ENCODE assay signal across 16 cellular contexts in the genomic region with DNA sequence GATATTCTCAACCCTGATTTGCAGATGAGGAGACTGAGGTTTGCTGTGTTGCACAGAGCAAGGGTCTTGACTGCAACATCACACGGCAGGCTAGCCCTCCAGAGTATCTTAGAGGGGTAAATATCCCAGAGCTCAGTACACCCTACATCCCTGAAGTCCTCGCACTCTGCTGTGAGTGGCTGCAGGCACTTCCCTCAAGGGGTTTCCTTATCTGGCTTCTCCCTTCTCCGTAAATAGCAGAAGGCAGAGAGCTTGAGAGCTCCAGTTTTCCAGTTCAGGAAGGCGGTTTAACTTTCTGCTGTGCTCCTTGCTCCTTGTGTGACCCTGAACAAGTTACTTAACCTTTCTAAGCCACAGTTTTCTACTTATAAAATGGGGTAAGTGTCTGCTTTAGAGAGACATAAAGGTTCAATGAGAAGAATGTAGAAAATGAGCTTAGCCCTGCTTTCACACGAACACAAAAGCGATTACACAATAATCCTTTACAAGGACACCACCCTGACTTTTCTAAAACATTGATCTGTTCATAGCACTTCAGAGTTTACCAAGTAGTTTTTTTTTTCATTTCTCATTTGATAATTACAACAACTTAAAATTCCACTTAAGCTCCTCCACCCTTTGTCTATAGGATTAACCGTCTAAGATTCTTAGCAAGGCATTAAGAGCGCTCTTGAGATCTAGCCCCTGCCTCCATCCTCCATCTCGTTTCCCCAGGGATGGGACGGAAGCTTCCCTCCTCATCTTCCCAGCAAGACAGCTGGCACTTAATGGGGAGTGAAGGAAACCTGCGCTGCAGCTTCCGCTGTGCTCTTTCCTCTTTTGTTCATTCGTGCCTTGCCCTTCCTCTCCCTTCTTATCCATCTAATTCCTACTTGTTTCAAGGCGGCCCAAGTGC.
A peak's percentile ranks its signal among the peaks of the same experiment; 100 is the strongest.
DNase-seq lines count a peak whose midpoint lies in the region; FAIRE-seq and TF ChIP-seq lines count a peak whose summit lies in the region.
"Had no signal": no experiment of that assay in that cellular context is flagged by ENCODE, and none has a peak within 500 bp of the region (broad histone marks: within the 10 kb centered on the region; RNA-seq: fewer than 3 reads in every experiment).

No MANE protein-coding gene starts in this region.

- no peak overlapping the region for H3K27ac ChIP-seq in mesendoderm (ENCODE audit: low read depth, low read length)
- no peak overlapping the region for H3K27ac ChIP-seq in kidney (ENCODE audit: low read depth in 2 of 2, low read length in 2 of 2)
- H3K27ac ChIP-seq: epithelial cell of prostate, pancreas had no signal

- H3K27me3 ChIP-seq in mesendoderm (ENCODE audit: insufficient read depth, low read length, poor library complexity) = no peaks in the 10 kb centered on the region
- H3K27me3 ChIP-seq: pancreas, tibial nerve had no signal

- no peak overlapping the region for H2BK5ac ChIP-seq in mesendoderm (ENCODE audit: low read length)

- no peaks in the 10 kb centered on the region for H3K36me3 ChIP-seq in mesendoderm (ENCODE audit: control insufficient read depth, insufficient read depth, low read length)
- H3K36me3 ChIP-seq in kidney (ENCODE audit: control insufficient read depth in 1 of 2, insufficient read depth in 2 of 2, low read length in 2 of 2) = peaks cover 4% of the 10 kb centered on the region in 2 donors

- DNase-seq in AG20443 (ENCODE audit: low spot score) (peak; percentile 1), NCI-H187 treated with DMSO at 0.1 percent for 48 hours (lab: John Stamatoyannopoulos, UW) (peak; percentile 28), ecto neural progenitor cell (ENCODE audit: low spot score) (peak; percentile 57), mesendoderm (peak; percentile 9), kidney (no peak), NCI-H2081 (lab: John Stamatoyannopoulos, UW) (no peak), SW 1271 (lab: John Stamatoyannopoulos, UW) (no peak)
- DNase-seq in stimulated activated CD4-positive, alpha-beta T cell treated with anti-CD3 and anti-CD28 coated beads, Interleukin-4, amount 100 ng/mL, for 1 hour = no peak
- DNase-seq: cerebellar nuclear complex, hypothalamus, Kasumi-1, mammary epithelial cell, NCI-H1694, pancreas had no signal

- no peak overlapping the region for H3K18ac ChIP-seq in mesendoderm (ENCODE audit: low read length)

- H3K4me3 ChIP-seq in mesendoderm (ENCODE audit: low read length) (no peak overlapping the region), kidney (ENCODE audit: low read length in 2 of 2) (no peak overlapping the region)
- H3K4me3 ChIP-seq: pancreas, tibial nerve had no signal

- H2AK5ac ChIP-seq in mesendoderm (ENCODE audit: low read length) = no peak overlapping the region

- FAIRE-seq in kidney (lab: Jason Lieb, UNC) = no peak
- FAIRE-seq: pancreas had no signal

- H3K4me2 ChIP-seq in mesendoderm (ENCODE audit: low read length) = no peak overlapping the region

- no peak overlapping the region for H2BK15ac ChIP-seq in mesendoderm (replicated peaks; ENCODE audit: low read depth)

- H4K5ac ChIP-seq in mesendoderm (ENCODE audit: low read length) = no peak overlapping the region

- H3K4me1 ChIP-seq in mesendoderm (ENCODE audit: control insufficient read depth, low read depth, low read length) (no peaks in the 10 kb centered on the region), kidney (ENCODE audit: control insufficient read depth in 1 of 2, insufficient read depth in 1 of 2, low read depth in 1 of 2, low read length in 2 of 2) (no peaks in the 10 kb centered on the region)

- no peak overlapping the region for H3K4ac ChIP-seq in mesendoderm (ENCODE audit: low read depth, low read length)

- no CpG with 5 or more reads among the region's 14 CpGs for WGBS in mesendoderm (ENCODE audit: extremely low coverage, insufficient coverage, low lambda C conversion rate)

- TF ChIP-seq CTCF in kidney (IDR thresholded peaks at IDR 0.05; ENCODE audit: borderline replicate concordance, extremely low read depth, insufficient read depth) = no peak

- no peaks in the 10 kb centered on the region for H3K79me1 ChIP-seq in mesendoderm (ENCODE audit: low read length)

- no peaks in the 10 kb centered on the region for H3K9me3 ChIP-seq in kidney (ENCODE audit: control insufficient read depth in 1 of 2, low read length in 2 of 2)
- H3K9me3 ChIP-seq: pancreas had no signal

- no peak overlapping the region for H3K23ac ChIP-seq in mesendoderm (ENCODE audit: low read length)

- H2BK120ac ChIP-seq in mesendoderm (ENCODE audit: low read depth, low read length) = no peak overlapping the region

- no peak overlapping the region for H3K9ac ChIP-seq in mesendoderm (ENCODE audit: low read length)
- no peak overlapping the region for H3K9ac ChIP-seq in kidney (ENCODE audit: low read length in 2 of 2)

- H3K56ac ChIP-seq in mesendoderm (ENCODE audit: low read length) = no peak overlapping the region

- no peak overlapping the region for H4K8ac ChIP-seq in mesendoderm (ENCODE audit: low read depth, low read length)

- intact Hi-C loops in kidney (cut with DNase I) = no loop called here

- no peaks in the 10 kb centered on the region for H3K79me2 ChIP-seq in mesendoderm (ENCODE audit: control insufficient read depth, insufficient read depth, low read length)

Comparison
In these comparisons a context has a peak if more than half of its experiments do, and no peak if none do; other contexts are left out.
1. DNase-seq: peak in AG20443 (single experiment), NCI-H187 treated with DMSO at 0.1 percent for 48 hours (single experiment), ecto neural progenitor cell (single experiment) and mesendoderm (single experiment); none in stimulated activated CD4-positive, alpha-beta T cell treated with anti-CD3 and anti-CD28 coated beads, Interleukin-4, amount 100 ng/mL, for 1 hour (single experiment), kidney (single experiment), NCI-H2081 (0 of 2) and SW 1271 (0 of 2).